8 cellular contexts compared by ENCODE assay signal in the genomic region with DNA sequence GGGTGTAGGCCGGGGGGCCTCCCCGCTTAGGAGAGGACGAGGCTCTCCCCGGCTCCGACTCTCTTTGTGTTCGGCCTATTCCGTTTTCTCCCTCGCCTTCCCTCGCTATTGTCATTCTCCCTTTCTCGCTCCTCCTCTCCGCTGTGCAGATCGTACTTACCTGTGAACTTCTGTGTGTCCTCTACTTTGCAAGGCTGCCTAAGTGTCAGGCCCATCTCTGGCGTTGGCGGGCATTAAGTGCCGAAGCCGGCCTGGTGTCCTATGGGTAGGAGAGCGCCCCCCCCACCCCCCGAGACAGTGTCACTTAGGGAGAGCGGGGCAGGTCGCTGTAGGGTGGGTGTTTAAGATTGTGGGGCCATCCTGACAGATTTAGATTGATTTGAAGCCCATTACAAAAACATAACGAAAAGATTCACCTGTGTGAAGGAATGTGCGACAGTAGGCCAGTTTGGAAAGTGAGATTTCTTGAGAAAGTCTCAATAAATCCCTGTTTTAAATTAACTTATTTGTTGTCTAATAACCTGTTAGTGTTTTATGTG. TPM values are rescaled to one million over a fixed set of nuclear protein-coding genes. Genes with fewer than 3 reads are reported as not detected.
DNase-seq lines count a peak whose midpoint lies in the region; ATAC-seq, FAIRE-seq and TF ChIP-seq lines count a peak whose summit lies in the region.

No MANE protein-coding gene starts in this region.

- H3K4me2 ChIP-seq in SU-DHL-6 (ENCODE audit: low read depth, low read length, poor library complexity, severe bottlenecking), result peak overlapping the region; percentile 88
- H3K4me2 ChIP-seq in K562 (ENCODE audit: insufficient read depth, low read length), result peak overlapping the region; percentile 97

- 2% methylated on average over 22 of the region's 22 CpGs for whole genome bisulfite sequencing in K562 (ENCODE audit: insufficient coverage, low coverage, missing lambda C conversion rate)
- WGBS in spleen, 5 donors, result 0 to 2% (median 1%) methylated on average over 22 of the region's 22 CpGs

- H3K4me1 ChIP-seq in K562 (replicated peaks in 1 of 2; ENCODE audit: control insufficient read depth in 2 of 2, insufficient read depth in 2 of 2, low read length in 2 of 2) (peaks cover 6 to 15% of the 10 kb centered on the region in 2 experiments; a peak in 4 of 5 replicates), spleen (peaks cover 14 to 53% (median 39%) of the 10 kb centered on the region in 6 donors)

- intact Hi-C loops in K562 (cut with micrococcal nuclease), result no loop called here
- intact Hi-C loops in spleen (cut with DNase I; ENCODE audit: low total_unique reads), result no loop called here

- H3K4me3 ChIP-seq in SU-DHL-6 (ENCODE audit: insufficient read depth, low read length, poor library complexity, severe bottlenecking), result peak overlapping the region; percentile 71
- peak overlapping the region; percentile 80 for H3K4me3 ChIP-seq in K562
- peak overlapping the region; percentile 61 to 95 (median 92) for H3K4me3 ChIP-seq in spleen

- H3K79me2 ChIP-seq in SU-DHL-6 (ENCODE audit: insufficient read depth, low read length), result peaks cover 62% of the 10 kb centered on the region
- peaks cover 73% of the 10 kb centered on the region for H3K79me2 ChIP-seq in K562 (ENCODE audit: control insufficient read depth, insufficient read depth, low read length)

- H2AFZ ChIP-seq in SU-DHL-6 (ENCODE audit: low read depth, low read length, severe bottlenecking), result peak overlapping the region; percentile 70
- H2AFZ ChIP-seq in K562 (ENCODE audit: low read depth, low read length), result peak overlapping the region; percentile 100

- TF ChIP-seq POLR2A in K562 (conservative IDR thresholded peaks at IDR 0.05), result peak; percentile 66
- no peak for TF ChIP-seq POLR2A in spleen (IDR thresholded peaks at IDR 0.05)

- no peak for FAIRE-seq in K562 (lab: Jason Lieb, UNC)

- H3K27ac ChIP-seq in SU-DHL-6 (ENCODE audit: low read depth, low read length) (peak overlapping the region; percentile 86), K562 (ENCODE audit: extremely low read depth, low read depth, low read length) (peak overlapping the region; percentile 93), spleen (peak overlapping the region; percentile 78 to 99 (median 98))

- H3K9me2 ChIP-seq in SU-DHL-6 (replicated peaks; ENCODE audit: insufficient read depth, low read length), result no peaks in the 10 kb centered on the region

- peak; percentile 2 for ATAC-seq in GM19468 (IDR thresholded peaks at IDR 0.05; ENCODE audit: extremely low read depth, unreplicated experiment)
- ATAC-seq in HG03565 (IDR thresholded peaks at IDR 0.05; ENCODE audit: unreplicated experiment), result peak; percentile 12
- peak; percentile 86 for ATAC-seq in K562

- H3K9me3 ChIP-seq in SU-DHL-6 (ENCODE audit: insufficient read depth, low read length) (no peaks in the 10 kb centered on the region), K562 (replicated peaks; ENCODE audit: control insufficient read depth, insufficient read depth, low read depth, low read length) (peaks cover 24% of the 10 kb centered on the region), spleen (peaks cover 0 to 22% (median 20%) of the 10 kb centered on the region in 8 donors)

- H3F3A ChIP-seq in SU-DHL-6 (ENCODE audit: insufficient read depth), result no peaks in the 10 kb centered on the region; the same call in 1 of the 2 replicates

- CTCF ChIA-PET in K562 (lab: Yijun Ruan, JAX; ENCODE audit: low intra/inter-chr PET ratio), result no interaction called here

- TF ChIP-seq CTCF in SU-DHL-6 (IDR thresholded peaks at IDR 0.05; ENCODE audit: insufficient read depth, low read length, poor library complexity, severe bottlenecking) (no peak), K562 (IDR thresholded peaks at IDR 0.05 in 2 of 3, conservative IDR thresholded peaks at IDR 0.05 in 1 of 3; ENCODE audit: insufficient read depth in 2 of 3, low read depth in 1 of 3, low read length in 3 of 3) (peak in 1 of 3 experiments; percentile 3; a peak in 1 of 6 replicates), spleen (IDR thresholded peaks at IDR 0.05 in 8 of 11, conservative IDR thresholded peaks at IDR 0.05 in 3 of 11) (no peak)

- H3K9ac ChIP-seq in SU-DHL-6 (ENCODE audit: low read length) (peak overlapping the region; percentile 88), K562 (ENCODE audit: insufficient read depth in 1 of 2, low read depth in 2 of 2, low read length in 2 of 2) (peak overlapping the region; percentile 95 to 99)

- no peak for TF ChIP-seq EP300 in K562 (IDR thresholded peaks at IDR 0.05; ENCODE audit: low read length)

- POLR2A ChIA-PET in K562 (lab: Yijun Ruan, JAX), result interaction anchor here (0.6 to 1.5 kb wide), 5 partner anchors 11 to 125 kb away, joined by 3 to 7 read pairs (median 5); no protein-coding TSS in a partner anchor

- TF ChIP-seq RAD21 in K562 (CRISPR knock-in tag; conservative IDR thresholded peaks at IDR 0.05 in 1 of 2, IDR thresholded peaks at IDR 0.05 in 1 of 2), result no peak

- BruUV-seq in K562 (replicated peaks; lab: Mats Ljungman, UMichigan), result no TSS peak

- no peaks in the 10 kb centered on the region for H3K27me3 ChIP-seq in SU-DHL-6 (ENCODE audit: low read length)
- H3K27me3 ChIP-seq in K562 (ENCODE audit: control insufficient read depth in 2 of 2, insufficient read depth in 2 of 2, low read length in 2 of 2), result no peaks in the 10 kb centered on the region
- no peaks in the 10 kb centered on the region for H3K27me3 ChIP-seq in spleen (replicated peaks in 1 of 7)

- H4K20me1 ChIP-seq in SU-DHL-6 (ENCODE audit: low read depth, low read length), result peaks cover 14% of the 10 kb centered on the region; the same call in 1 of the 2 replicates
- H4K20me1 ChIP-seq in K562 (replicated peaks; ENCODE audit: control insufficient read depth, insufficient read depth, low read length), result 0 out of 2 replicates have a peak, but pooled peaks cover 4% of the 10 kb centered on the region

- in situ Hi-C loops in Caki2 (cut with HindIII; ENCODE audit: low pct_unique_long_range_greater_than_20kb, low sequenced_read_pairs), result no loop called here
- in situ Hi-C loops in K562 (cut with MboI), result no loop called here

- DNase-seq in Caki2 (ENCODE audit: low read depth) (peak; percentile 43), K562 (ENCODE audit: extremely low read depth in 1 of 4, low spot score in 3 of 4) (peak; percentile 58 to 87 (median 75)), iPS-NIHi11 (ENCODE audit: low spot score) (peak; percentile 45), spleen (peak; percentile 83), DMS153 treated with DMSO at 0.1 percent for 48 hours (lab: John Stamatoyannopoulos, UW; ENCODE audit: unreplicated experiment) (no peak)

- H3K9me1 ChIP-seq in K562 (ENCODE audit: control insufficient read depth, insufficient read depth, low read length), result no peaks in the 10 kb centered on the region

- H3K36me3 ChIP-seq in SU-DHL-6 (ENCODE audit: low read length) (peaks cover 61% of the 10 kb centered on the region), K562 (ENCODE audit: control insufficient read depth, insufficient read depth, low read length) (peaks cover 62% of the 10 kb centered on the region), spleen (peaks cover 0 to 56% (median 26%) of the 10 kb centered on the region in 6 donors)

TF ChIP-seq in K562, 482 proteins besides CTCF, POLR2A, EP300 and RAD21 (continues in another document):
- TF ChIP-seq TEAD1 (CRISPR knock-in tag; IDR thresholded peaks at IDR 0.05) (peak; percentile 13 to 15; a peak in 1 of 4 replicates), ARHGAP35 (IDR thresholded peaks at IDR 0.05; ENCODE audit: partially characterized antibody) (no peak), PHF21A (IDR thresholded peaks at IDR 0.05; ENCODE audit: borderline replicate concordance, low read depth) (no peak), TOE1 (IDR thresholded peaks at IDR 0.05; ENCODE audit: borderline replicate concordance) (no peak), TOE1 (CRISPR knock-in tag; IDR thresholded peaks at IDR 0.05; ENCODE audit: borderline replicate concordance, low read depth) (no peak), POLR3G (IDR thresholded peaks at IDR 0.05; ENCODE audit: extremely low read depth, insufficient read length, insufficient replicate concordance) (no peak), ZNF695 (CRISPR knock-in tag; IDR thresholded peaks at IDR 0.05) (no peak)
- TF ChIP-seq, protein P1, sequence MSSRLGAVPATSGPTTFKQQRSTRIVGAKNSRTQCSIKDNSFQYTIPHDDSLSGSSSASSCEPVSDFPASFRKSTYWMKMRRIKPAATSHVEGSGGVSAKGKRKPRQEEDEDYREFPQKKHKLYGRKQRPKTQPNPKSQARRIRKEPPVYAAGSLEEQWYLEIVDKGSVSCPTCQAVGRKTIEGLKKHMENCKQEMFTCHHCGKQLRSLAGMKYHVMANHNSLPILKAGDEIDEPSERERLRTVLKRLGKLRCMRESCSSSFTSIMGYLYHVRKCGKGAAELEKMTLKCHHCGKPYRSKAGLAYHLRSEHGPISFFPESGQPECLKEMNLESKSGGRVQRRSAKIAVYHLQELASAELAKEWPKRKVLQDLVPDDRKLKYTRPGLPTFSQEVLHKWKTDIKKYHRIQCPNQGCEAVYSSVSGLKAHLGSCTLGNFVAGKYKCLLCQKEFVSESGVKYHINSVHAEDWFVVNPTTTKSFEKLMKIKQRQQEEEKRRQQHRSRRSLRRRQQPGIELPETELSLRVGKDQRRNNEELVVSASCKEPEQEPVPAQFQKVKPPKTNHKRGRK (tag; IDR thresholded peaks at IDR 0.05), result no peak

RNA-seq across cellular contexts. Expression of a gene that starts 0.6 kb away (rescaled TPM):
- 7.3 and 29.9 TPM in 2 replicates for total RNA-seq in Caki2 (2014; rRNA removed; shearing (Covaris generic); ENCODE audit: low replicate concordance)
- 115 and 326 TPM in 2 replicates for total RNA-seq in K562 (2011; cell fraction: chromatin; rRNA removed; ENCODE audit: low replicate concordance)
- total RNA-seq in K562 (2011; cell fraction: nucleolus; rRNA removed), result 62.0 and 78.6 TPM in 2 replicates
- total RNA-seq in K562 (2011; cell fraction: nucleoplasm; rRNA removed), result 144 and 212 TPM in 2 replicates
- total RNA-seq in K562 (2014; rRNA removed) (29.9 and 41.8 TPM in 2 replicates), K562 (2014; rRNA removed; fragmentation: Illumina TruSeq; extraction: Trizol) (39.3 and 47.4 TPM in 2 replicates), K562 (2015; rRNA removed; fragmentation: Illumina TruSeq; extraction: Trizol) (32.8 and 33.9 TPM in 2 replicates), K562 (2021) (67.6 and 80.7 TPM in 2 replicates), spleen (100 to 1,000 TPM in 3 of 7 donors, 10 to 100 TPM in 4; 68.1 to 109 (median 93.2) TPM)
- polyA plus RNA-seq in K562 (2011; rRNA removed) (16.1 and 17.0 TPM in 2 replicates), K562 (2014; fragmentation: Illumina TruSeq; extraction: Trizol) (23.0 and 28.7 TPM in 2 replicates), K562 (2014; fragmentation: Nextera tagmentation; extraction: Ambion mirVana) (1 to 10 TPM; 4.4 to 4.7 TPM), K562 (2014; rRNA removed) (27.3 and 31.7 TPM in 2 replicates), spleen (10 to 100 TPM in 2 of 3 donors, 1 to 10 TPM in 1; 9.7 to 23.8 (median 10.2) TPM)
- 11.1 and 15.9 TPM in 2 replicates for polyA plus RNA-seq in K562 (2011; cell fraction: cytosol; rRNA removed)
- polyA plus RNA-seq in K562 (2011; cell fraction: nucleus; rRNA removed), result 97.0 and 123 TPM in 2 replicates
- polyA plus RNA-seq in K562 (2012), result 23.0 and 24.9 TPM in 2 replicates
- polyA minus RNA-seq in K562 (2011; rRNA and poly(A)+ RNA removed), result 84.2 and 91.2 TPM in 2 replicates
- polyA minus RNA-seq in K562 (2011; cell fraction: cytosol; rRNA and poly(A)+ RNA removed), result 23.9 and 28.3 TPM in 2 replicates
- polyA minus RNA-seq in K562 (2011; cell fraction: nucleus; rRNA and poly(A)+ RNA removed), result 74.0 and 74.6 TPM in 2 replicates

Comparison
In these comparisons a context has a peak if more than half of its experiments do, and no peak if none do; other contexts are left out.
1. ATAC-seq: peak in every context shown above with its lines; median percentile 86 in K562; 12 in HG03565; 2 in GM19468.